Comparison of ENCODE assay signal across 28 cellular contexts in the genomic region with DNA sequence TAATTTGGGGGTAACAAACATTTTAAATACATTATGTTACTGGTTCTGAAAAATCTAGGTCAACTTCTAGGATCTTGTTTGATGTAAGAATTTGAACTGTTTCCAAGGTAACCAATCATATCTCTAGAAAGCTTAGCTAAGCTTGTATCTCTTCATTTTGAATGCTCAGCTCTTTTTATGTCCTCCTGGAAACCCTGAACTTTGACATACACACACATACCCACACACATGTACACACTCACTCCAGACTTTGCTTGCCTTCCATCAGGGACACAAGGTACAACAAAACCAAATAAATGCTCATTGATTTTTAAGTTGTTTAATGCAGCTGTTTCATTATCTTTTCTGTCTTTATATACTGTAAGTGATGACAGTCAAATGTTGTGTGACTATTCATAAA.
"Had no signal": no experiment of that assay in that cellular context is flagged by ENCODE, and none has a peak within 500 bp of the region (broad histone marks: within the 10 kb centered on the region; RNA-seq: fewer than 3 reads in every experiment).

No MANE protein-coding gene starts in this region.

- H3K4me1 Mint-ChIP-seq: neural crest cell, WTC11 had no signal

- H3K36me3 Mint-ChIP-seq: activated naive CD4-positive, alpha-beta T cell treated with anti-CD3 and anti-CD28 coated beads, Interleukin-2, amount 10 ng/mL, durations not matched to agents 7 days and 5 days; activated naive CD8-positive, alpha-beta T cell treated with anti-CD3 and anti-CD28 coated beads, Interleukin-2, amount 10 ng/mL, durations not matched to agents 7 days and 5 days; stimulated activated naive B cell treated with anti-CD40 and anti-IgM and Interleukin-4, amounts not matched to agents 10 μg/mL and 1 μg/mL and 100 μg/mL, for 72 hours; WTC11 had no signal

- H3K27ac ChIP-seq: gastrocnemius medialis, parathyroid adenoma, psoas muscle, stomach, thyroid gland, upper lobe of left lung had no signal

- H3K9ac ChIP-seq: parathyroid adenoma had no signal

- H3K4me3 ChIP-seq: breast epithelium, gastrocnemius medialis, psoas muscle, stomach, thyroid gland, upper lobe of left lung had no signal

- H2AFZ ChIP-seq: parathyroid adenoma had no signal

- H3K4me3 Mint-ChIP-seq: activated CD4-positive, alpha-beta memory T cell treated with anti-CD3 and anti-CD28 coated beads, Interleukin-2, amount 10 ng/mL, durations not matched to agents 7 days and 5 days; activated CD4-positive, alpha-beta T cell treated with anti-CD3 and anti-CD28 coated beads, Interleukin-2, amount 10 ng/mL, durations not matched to agents 7 days and 5 days; activated naive CD4-positive, alpha-beta T cell treated with anti-CD3 and anti-CD28 coated beads, Interleukin-2, amount 10 ng/mL, durations not matched to agents 7 days and 5 days; activated naive CD8-positive, alpha-beta T cell treated with anti-CD3 and anti-CD28 coated beads, Interleukin-2, amount 10 ng/mL, durations not matched to agents 7 days and 5 days; neural crest cell; stimulated activated naive B cell treated with anti-CD40 and anti-IgM and Interleukin-4, amounts not matched to agents 10 μg/mL and 1 μg/mL and 100 μg/mL, for 72 hours; WTC11 had no signal

- H3K27ac Mint-ChIP-seq: activated CD4-positive, alpha-beta memory T cell treated with anti-CD3 and anti-CD28 coated beads, Interleukin-2, amount 10 ng/mL, durations not matched to agents 7 days and 5 days; activated CD4-positive, alpha-beta T cell treated with anti-CD3 and anti-CD28 coated beads, Interleukin-2, amount 10 ng/mL, durations not matched to agents 7 days and 5 days; activated naive CD4-positive, alpha-beta T cell treated with anti-CD3 and anti-CD28 coated beads, Interleukin-2, amount 10 ng/mL, durations not matched to agents 7 days and 5 days; activated naive CD8-positive, alpha-beta T cell treated with anti-CD3 and anti-CD28 coated beads, Interleukin-2, amount 10 ng/mL, durations not matched to agents 7 days and 5 days; stimulated activated naive B cell treated with anti-CD40 and anti-IgM and Interleukin-4, amounts not matched to agents 10 μg/mL and 1 μg/mL and 100 μg/mL, for 72 hours; WTC11 had no signal

- DNase-seq: activated CD4-positive, alpha-beta memory T cell treated with anti-CD3 and anti-CD28 coated beads, Interleukin-2, amount 10 ng/mL, durations not matched to agents 7 days and 5 days; activated CD4-positive, alpha-beta T cell treated with anti-CD3 and anti-CD28 coated beads for 1 hour; activated CD4-positive, alpha-beta T cell treated with anti-CD3 and anti-CD28 coated beads, Interleukin-2, amount 10 ng/mL, durations not matched to agents 7 days and 5 days; activated effector memory CD4-positive, alpha-beta T cell treated with Interleukin-2 at 50 U/mL for 16 hours; activated naive CD4-positive, alpha-beta T cell treated with anti-CD3 and anti-CD28 coated beads, Interleukin-2, amount 10 ng/mL, durations not matched to agents 7 days and 5 days; activated naive CD8-positive, alpha-beta T cell treated with anti-CD3 and anti-CD28 coated beads, Interleukin-2, amount 10 ng/mL, durations not matched to agents 7 days and 5 days; activated T-cell treated with anti-CD3 and anti-CD28 coated beads, Interleukin-2, amount 50 U/mL, for 48 hours; central memory CD4-positive, alpha-beta T cell; effector memory CD4-positive, alpha-beta T cell; erythroblast; gastrocnemius medialis; glutamatergic neuron; islet precursor cell; left ventricle myocardium superior; mammary epithelial cell; nucleus accumbens; psoas muscle; stimulated activated CD4-positive, alpha-beta T cell treated with anti-CD3 and anti-CD28 coated beads, Interleukin-15, amount 100 ng/mL, for 24 hours; stimulated activated CD4-positive, alpha-beta T cell treated with anti-CD3 and anti-CD28 coated beads, Interleukin-2, amount 100 ng/mL, for 24 hours; stimulated activated naive B cell treated with anti-CD40 and anti-IgM and Interleukin-4, amounts not matched to agents 10 μg/mL and 1 μg/mL and 100 μg/mL, for 72 hours; stomach; T-helper 2 cell; thyroid gland; upper lobe of left lung had no signal

- ATAC-seq: gastrocnemius medialis; left ventricle myocardium superior; psoas muscle; stimulated activated naive B cell treated with anti-CD40 and anti-IgM and Interleukin-4, amounts not matched to agents 10 μg/mL and 1 μg/mL and 100 μg/mL, for 72 hours; WTC11 had no signal

- H3K27me3 ChIP-seq: breast epithelium, gastrocnemius medialis, stomach, thyroid gland, upper lobe of left lung had no signal

- H3K9me3 Mint-ChIP-seq: activated CD4-positive, alpha-beta memory T cell treated with anti-CD3 and anti-CD28 coated beads, Interleukin-2, amount 10 ng/mL, durations not matched to agents 7 days and 5 days; activated CD4-positive, alpha-beta T cell treated with anti-CD3 and anti-CD28 coated beads, Interleukin-2, amount 10 ng/mL, durations not matched to agents 7 days and 5 days; activated naive CD4-positive, alpha-beta T cell treated with anti-CD3 and anti-CD28 coated beads, Interleukin-2, amount 10 ng/mL, durations not matched to agents 7 days and 5 days; activated naive CD8-positive, alpha-beta T cell treated with anti-CD3 and anti-CD28 coated beads, Interleukin-2, amount 10 ng/mL, durations not matched to agents 7 days and 5 days; neural crest cell; stimulated activated naive B cell treated with anti-CD40 and anti-IgM and Interleukin-4, amounts not matched to agents 10 μg/mL and 1 μg/mL and 100 μg/mL, for 72 hours; WTC11 had no signal

- H3K9me3 ChIP-seq: breast epithelium, gastrocnemius medialis, psoas muscle, stomach, thyroid gland, upper lobe of left lung had no signal

- H3K79me2 ChIP-seq: parathyroid adenoma had no signal

- H3K27me3 Mint-ChIP-seq: activated CD4-positive, alpha-beta memory T cell treated with anti-CD3 and anti-CD28 coated beads, Interleukin-2, amount 10 ng/mL, durations not matched to agents 7 days and 5 days; activated CD4-positive, alpha-beta T cell treated with anti-CD3 and anti-CD28 coated beads, Interleukin-2, amount 10 ng/mL, durations not matched to agents 7 days and 5 days; activated naive CD4-positive, alpha-beta T cell treated with anti-CD3 and anti-CD28 coated beads, Interleukin-2, amount 10 ng/mL, durations not matched to agents 7 days and 5 days; activated naive CD8-positive, alpha-beta T cell treated with anti-CD3 and anti-CD28 coated beads, Interleukin-2, amount 10 ng/mL, durations not matched to agents 7 days and 5 days; stimulated activated naive B cell treated with anti-CD40 and anti-IgM and Interleukin-4, amounts not matched to agents 10 μg/mL and 1 μg/mL and 100 μg/mL, for 72 hours had no signal

- H3K36me3 ChIP-seq: breast epithelium, gastrocnemius medialis, stomach, thyroid gland, upper lobe of left lung had no signal

- H3K4me1 ChIP-seq: breast epithelium, parathyroid adenoma, psoas muscle had no signal
